ENCODE assay signal across 12 cellular contexts in genomic region chr3:58215317-58216025, GRCh38. TPM values are rescaled to one million over a fixed set of nuclear protein-coding genes. Genes with fewer than 3 reads are reported as not detected.
DNase-seq lines count a peak whose midpoint lies in the region; ATAC-seq and TF ChIP-seq lines count a peak whose summit lies in the region.
"Had no signal": no experiment of that assay in that cellular context is flagged by ENCODE, and none has a peak within 500 bp of the region (broad histone marks: within the 10 kb centered on the region; RNA-seq: fewer than 3 reads in every experiment).

No MANE protein-coding gene starts in this region.

- no peak for TF ChIP-seq CTCF in KMS-11 (conservative IDR thresholded peaks at IDR 0.05; ENCODE audit: low read depth, low read length)
- TF ChIP-seq CTCF in endodermal cell (conservative IDR thresholded peaks at IDR 0.05): peak; percentile 28

- H2AFZ ChIP-seq in KMS-11 (ENCODE audit: low read depth): no peak overlapping the region

- no peaks in the 10 kb centered on the region for H3K36me3 Mint-ChIP-seq in endodermal cell (ENCODE audit: low read depth)

- DNase-seq in endodermal cell (no peak), right cardiac atrium (no peak), NK-92 (lab: John Stamatoyannopoulos, UW; ENCODE audit: unreplicated experiment) (no peak), T1000 (lab: John Stamatoyannopoulos, UW) (no peak), NCI-H2029 treated with DMSO at 0.1 percent for 48 hours (lab: John Stamatoyannopoulos, UW) (no peak)
- DNase-seq: activated CD4-positive, alpha-beta T cell treated with anti-CD3 and anti-CD28 coated beads, Interleukin-2, amount 50 U/mL, for 1 hour; NCI-H510A; SK-N-SH had no signal

- H3K27ac Mint-ChIP-seq in endodermal cell: no peak overlapping the region

- intact Hi-C loops in right cardiac atrium (cut with DNase I): no loop called here

- peak; percentile 3 for ATAC-seq in GM19438 (IDR thresholded peaks at IDR 0.05; ENCODE audit: low read depth, unreplicated experiment)
- ATAC-seq in right cardiac atrium: no peak

- H3K27me3 ChIP-seq in BLaER1 (no peaks in the 10 kb centered on the region), KMS-11 (ENCODE audit: insufficient read depth, low read depth) (no peaks in the 10 kb centered on the region), endodermal cell (ENCODE audit: control insufficient read depth, insufficient read depth, low read length, poor library complexity, severe bottlenecking) (no peaks in the 10 kb centered on the region), right cardiac atrium (ENCODE audit: control insufficient read depth, insufficient read depth) (no peaks in the 10 kb centered on the region)

- peaks cover 31% of the 10 kb centered on the region for H3K4me1 ChIP-seq in BLaER1
- peaks cover 21% of the 10 kb centered on the region for H3K4me1 ChIP-seq in KMS-11 (ENCODE audit: low read depth, poor library complexity, severe bottlenecking)
- H3K4me1 ChIP-seq in endodermal cell (ENCODE audit: control insufficient read depth, insufficient read depth, low read length): no peaks in the 10 kb centered on the region
- H3K4me1 ChIP-seq in right cardiac atrium (ENCODE audit: control insufficient read depth, insufficient read depth, low read length): peaks cover 2% of the 10 kb centered on the region

- H3K4me3 ChIP-seq in BLaER1 (no peak overlapping the region), KMS-11 (IDR thresholded peaks at IDR 0.05; ENCODE audit: insufficient read depth, low read depth, low read length) (no peak overlapping the region), endodermal cell (ENCODE audit: low read length) (no peak overlapping the region), right cardiac atrium (ENCODE audit: low read length) (no peak overlapping the region)

- no peaks in the 10 kb centered on the region for H3K79me2 ChIP-seq in KMS-11 (ENCODE audit: insufficient read depth, low read depth)

- H3K4me3 Mint-ChIP-seq in endodermal cell: no peak overlapping the region

- H3K4me2 ChIP-seq in BLaER1: peak overlapping the region; percentile 47
- peak overlapping the region; percentile 17; the same call in 1 of the 2 replicates for H3K4me2 ChIP-seq in KMS-11
- H3K4me2 ChIP-seq: SK-N-SH had no signal

- peaks cover 12% of the 10 kb centered on the region for H3K4me1 Mint-ChIP-seq in endodermal cell

- H4K20me1 ChIP-seq in BLaER1 (no peaks in the 10 kb centered on the region), KMS-11 (ENCODE audit: insufficient read depth) (no peaks in the 10 kb centered on the region)

- H3K9me3 ChIP-seq in BLaER1 (peaks cover 4% of the 10 kb centered on the region; the same call in 1 of the 2 replicates), endodermal cell (ENCODE audit: control insufficient read depth, low read length) (peaks cover 5% of the 10 kb centered on the region), right cardiac atrium (ENCODE audit: control insufficient read depth, low read length) (no peaks in the 10 kb centered on the region)
- H3K9me3 ChIP-seq: SK-N-SH had no signal

- WGBS in endodermal cell (ENCODE audit: insufficient coverage in 1 of 2, insufficient read length in 1 of 2), 2 experiments: 90 to 92% methylated on average over 4 to 10 of the region's 10 CpGs
- 87% methylated on average over 10 of the region's 10 CpGs for WGBS in right cardiac atrium

- H3K27ac ChIP-seq in BLaER1: no peak overlapping the region
- peak overlapping the region; percentile 13; the same call in 1 of the 2 replicates for H3K27ac ChIP-seq in KMS-11
- no peak overlapping the region for H3K27ac ChIP-seq in endodermal cell (ENCODE audit: low read depth, low read length)
- no peak overlapping the region for H3K27ac ChIP-seq in right cardiac atrium (ENCODE audit: low read length)

- H3K9ac ChIP-seq in BLaER1 (no peak overlapping the region), KMS-11 (no peak overlapping the region), endodermal cell (ENCODE audit: extremely low read depth, low read length, poor library complexity, severe bottlenecking) (no peak overlapping the region)
- H3K9ac ChIP-seq: SK-N-SH had no signal

- H3K9me3 Mint-ChIP-seq in endodermal cell: peaks cover 2% of the 10 kb centered on the region

- H3K36me3 ChIP-seq in BLaER1 (no peaks in the 10 kb centered on the region), KMS-11 (ENCODE audit: insufficient read depth) (no peaks in the 10 kb centered on the region), endodermal cell (ENCODE audit: control insufficient read depth, insufficient read depth, low read length) (no peaks in the 10 kb centered on the region)

- peaks cover 3% of the 10 kb centered on the region for H3K27me3 Mint-ChIP-seq in endodermal cell (ENCODE audit: insufficient read depth)

RNA-seq across cellular contexts. Expression of gene DNASE1L3, which starts 4.7 kb away (rescaled TPM):
- total RNA-seq in endodermal cell: not detected
- polyA plus RNA-seq in endodermal cell (2013, experiment 1 of 2): not detected
- polyA plus RNA-seq in endodermal cell (2013, experiment 2 of 2): not detected
- 10 to 100 TPM in 1 of 4 donors, 1 to 10 TPM in 3; 4.0 to 14.7 (median 6.3) TPM for total RNA-seq in right cardiac atrium
- polyA plus RNA-seq in right cardiac atrium: 15.6 TPM
- polyA plus RNA-seq: BJ, SK-N-SH had no signal

RNA-seq across cellular contexts. Expression of gene ABHD6, which starts 22.1 kb away (rescaled TPM):
- total RNA-seq in endodermal cell (1 to 10 TPM; 7.5 to 8.6 TPM), right cardiac atrium (10 to 100 TPM in 3 of 4 donors, 1 to 10 TPM in 1; 6.1 to 13.4 (median 10.8) TPM)
- 10.7 TPM for polyA plus RNA-seq in endodermal cell (2013, experiment 1 of 2)
- 7.8 TPM for polyA plus RNA-seq in endodermal cell (2013, experiment 2 of 2)
- 8.3 TPM for polyA plus RNA-seq in right cardiac atrium

Comparison
In these comparisons a context has a peak if more than half of its experiments do, and no peak if none do; other contexts are left out.
1. RNA of gene DNASE1L3, which starts 4.7 kb away (total RNA-seq): 4.0 to 14.7 TPM in right cardiac atrium; not detected in endodermal cell; every median in the first group is over 4 times any median in the second.